In the genomic region with DNA sequence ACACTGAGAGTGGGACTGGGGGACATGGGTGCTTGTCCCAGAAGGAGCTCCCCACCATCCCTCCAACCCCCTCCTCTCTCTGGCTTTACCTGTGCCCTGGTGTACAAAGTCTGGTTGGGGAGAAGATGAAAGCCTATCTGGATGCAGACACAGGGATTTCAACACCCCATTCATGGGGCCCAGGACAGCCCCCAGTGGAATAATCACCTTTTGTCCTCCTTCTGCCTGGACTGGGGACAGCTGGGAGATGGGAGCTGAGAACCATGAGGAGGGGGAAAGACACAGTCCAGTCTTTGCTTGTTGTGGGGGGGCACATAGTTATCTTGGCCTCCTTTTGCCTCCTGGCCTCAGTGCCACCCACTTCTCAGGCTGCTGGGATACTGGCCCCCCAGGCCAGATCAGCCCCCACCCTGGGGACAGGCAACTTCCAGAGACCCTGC, we compare ENCODE assay signal across 25 cellular contexts. TPM values are rescaled to one million over a fixed set of nuclear protein-coding genes. Genes with fewer than 3 reads are reported as not detected.
"Had no signal": no experiment of that assay in that cellular context is flagged by ENCODE, and none has a peak within 500 bp of the region (broad histone marks: within the 10 kb centered on the region; RNA-seq: fewer than 3 reads in every experiment).

No MANE protein-coding gene starts in this region.

- H3K9me3 ChIP-seq: gastrocnemius medialis, right atrium auricular region, stomach, thyroid gland, upper lobe of right lung had no signal

- H3K4me1 ChIP-seq: gastrocnemius medialis, right atrium auricular region, stomach, thyroid gland, upper lobe of right lung had no signal

- H3K27ac Mint-ChIP-seq: activated CD4-positive, alpha-beta memory T cell treated with anti-CD3 and anti-CD28 coated beads, Interleukin-2, amount 10 ng/mL, durations not matched to agents 7 days and 5 days; activated CD4-positive, alpha-beta T cell treated with anti-CD3 and anti-CD28 coated beads, Interleukin-2, amount 10 ng/mL, durations not matched to agents 7 days and 5 days; activated T-helper 17 cell treated with anti-CD3 and anti-CD28 coated beads, Interleukin-2, amount 50 U/mL, for 72 hours; nephron; T-cell had no signal

- H3K9me3 Mint-ChIP-seq: activated CD4-positive, alpha-beta memory T cell treated with anti-CD3 and anti-CD28 coated beads, Interleukin-2, amount 10 ng/mL, durations not matched to agents 7 days and 5 days; activated CD4-positive, alpha-beta T cell treated with anti-CD3 and anti-CD28 coated beads, Interleukin-2, amount 10 ng/mL, durations not matched to agents 7 days and 5 days; activated T-cell treated with anti-CD3 and anti-CD28 coated beads, Interleukin-2, amount 50 U/mL, for 4 hours; activated T-helper 17 cell treated with anti-CD3 and anti-CD28 coated beads, Interleukin-2, amount 50 U/mL, for 72 hours; nephron; T-cell had no signal

- H3K36me3 Mint-ChIP-seq: T-cell had no signal

- DNase-seq: activated CD4-positive, alpha-beta memory T cell treated with anti-CD3 and anti-CD28 coated beads, Interleukin-2, amount 10 ng/mL, durations not matched to agents 7 days and 5 days; activated CD4-positive, alpha-beta T cell treated with anti-CD3 and anti-CD28 coated beads, Interleukin-2, amount 10 ng/mL, durations not matched to agents 7 days and 5 days; activated gamma-delta T cell treated with Interleukin-2 at 50 U/mL for 16 hours; activated naive CD4-positive, alpha-beta T cell treated with anti-CD3 and anti-CD28 coated beads, Interleukin-2, amount 50 U/mL, for 16 hours; activated T-cell treated with anti-CD3 and anti-CD28 coated beads, Interleukin-2, amount 50 U/mL, for 4 hours; amniotic stem cell; brain microvascular endothelial cell; dorsolateral prefrontal cortex; effector memory CD4-positive, alpha-beta T cell; erythroblast; gastrocnemius medialis; left cardiac atrium; mammary epithelial cell; nucleus accumbens; stimulated activated CD4-positive, alpha-beta T cell treated with anti-CD3 and anti-CD28 coated beads, Interleukin-2, amount 100 ng/mL, for 48 hours; stomach; T-cell; thyroid gland; upper lobe of right lung had no signal

- H3K4me3 Mint-ChIP-seq: activated CD4-positive, alpha-beta memory T cell treated with anti-CD3 and anti-CD28 coated beads, Interleukin-2, amount 10 ng/mL, durations not matched to agents 7 days and 5 days; activated CD4-positive, alpha-beta T cell treated with anti-CD3 and anti-CD28 coated beads, Interleukin-2, amount 10 ng/mL, durations not matched to agents 7 days and 5 days; activated T-cell treated with anti-CD3 and anti-CD28 coated beads, Interleukin-2, amount 50 U/mL, for 4 hours; activated T-helper 17 cell treated with anti-CD3 and anti-CD28 coated beads, Interleukin-2, amount 50 U/mL, for 72 hours; T-cell had no signal

- H3K79me2 ChIP-seq: hepatocyte had no signal

- H3K36me3 ChIP-seq: brain microvascular endothelial cell, gastrocnemius medialis, right atrium auricular region, stomach, thyroid gland, upper lobe of right lung had no signal

- H3K4me3 ChIP-seq: coronary artery, dorsolateral prefrontal cortex, gastrocnemius medialis, hepatocyte, right atrium auricular region, stomach, thyroid gland, upper lobe of right lung had no signal

- H3K27me3 ChIP-seq: brain microvascular endothelial cell, dorsolateral prefrontal cortex, gastrocnemius medialis, hepatocyte, right atrium auricular region, stomach, thyroid gland, upper lobe of right lung had no signal

- H3K27me3 Mint-ChIP-seq: T-cell had no signal

- H3K27ac ChIP-seq: brain microvascular endothelial cell, coronary artery, dorsolateral prefrontal cortex, gastrocnemius medialis, hepatocyte, right atrium auricular region, stomach, thyroid gland, upper lobe of right lung had no signal

- H3K4me2 ChIP-seq: hepatocyte had no signal

- H2AFZ ChIP-seq: hepatocyte had no signal

- H3K4me1 Mint-ChIP-seq: activated T-helper 17 cell treated with anti-CD3 and anti-CD28 coated beads, Interleukin-2, amount 50 U/mL, for 72 hours had no signal

RNA-seq across cellular contexts. Expression of a gene that starts 16.6 kb away (rescaled TPM):
- total RNA-seq: cardiac septum, hepatocyte had no signal
- polyA plus RNA-seq: hepatocyte had no signal
